Comparison of ENCODE assay signal across 12 cellular contexts in genomic region chr11:77038825-77039326, GRCh38. TPM values are rescaled to one million over a fixed set of nuclear protein-coding genes. Genes with fewer than 3 reads are reported as not detected.
DNase-seq lines count a peak whose midpoint lies in the region; ATAC-seq and TF ChIP-seq lines count a peak whose summit lies in the region.
"Had no signal": no experiment of that assay in that cellular context is flagged by ENCODE, and none has a peak within 500 bp of the region (broad histone marks: within the 10 kb centered on the region; RNA-seq: fewer than 3 reads in every experiment).

No MANE protein-coding gene starts in this region.

- H3K9me3 Mint-ChIP-seq in T-helper 2 cell treated with Interferon-gamma antibody and Interleukin-4, amounts not matched to agents 5 μg/mL and 100 μg/mL, for 36 hours: no peaks in the 10 kb centered on the region
- no peaks in the 10 kb centered on the region for H3K9me3 Mint-ChIP-seq in activated naive CD4-positive, alpha-beta T cell treated with anti-CD3 and anti-CD28 coated beads, Interleukin-2, amount 50 U/mL, for 72 hours
- H3K9me3 Mint-ChIP-seq in osteocyte (ENCODE audit: unreplicated experiment): no peaks in the 10 kb centered on the region

- no peak for DNase-seq in T-helper 2 cell treated with Interferon-gamma antibody and Interleukin-4, amounts not matched to agents 5 μg/mL and 100 μg/mL, for 36 hours (ENCODE audit: low spot score)
- DNase-seq in T-helper 2 cell (no peak), osteocyte (ENCODE audit: extremely low spot score, unreplicated experiment) (no peak), SW 1271 (lab: John Stamatoyannopoulos, UW) (no peak), NCI-H1092 (lab: John Stamatoyannopoulos, UW) (no peak)
- no peak for DNase-seq in activated naive CD4-positive, alpha-beta T cell treated with anti-CD3 and anti-CD28 coated beads, Interleukin-2, amount 50 U/mL, for 72 hours (ENCODE audit: low spot score in 2 of 2)
- DNase-seq: GF-D8 had no signal

- TF ChIP-seq CTCF in osteocyte (IDR thresholded peaks at IDR 0.05): no peak

- peaks cover 37% of the 10 kb centered on the region for H3K27me3 Mint-ChIP-seq in T-helper 2 cell treated with Interferon-gamma antibody and Interleukin-4, amounts not matched to agents 5 μg/mL and 100 μg/mL, for 36 hours (ENCODE audit: low read depth)
- peaks cover 39% of the 10 kb centered on the region for H3K27me3 Mint-ChIP-seq in osteocyte (ENCODE audit: unreplicated experiment)

- peak overlapping the region; percentile 55 for H3K4me3 Mint-ChIP-seq in T-helper 2 cell treated with Interferon-gamma antibody and Interleukin-4, amounts not matched to agents 5 μg/mL and 100 μg/mL, for 36 hours
- H3K4me3 Mint-ChIP-seq in osteocyte (ENCODE audit: unreplicated experiment): peak overlapping the region; percentile 12

- no peaks in the 10 kb centered on the region for H3K36me3 Mint-ChIP-seq in T-helper 2 cell treated with Interferon-gamma antibody and Interleukin-4, amounts not matched to agents 5 μg/mL and 100 μg/mL, for 36 hours (ENCODE audit: low read depth)
- H3K36me3 Mint-ChIP-seq in activated naive CD4-positive, alpha-beta T cell treated with anti-CD3 and anti-CD28 coated beads, Interleukin-2, amount 50 U/mL, for 72 hours: peaks cover 0 to 5% of the 10 kb centered on the region in 2 donors
- H3K36me3 Mint-ChIP-seq in osteocyte (ENCODE audit: unreplicated experiment): no peaks in the 10 kb centered on the region

- peaks cover 4% of the 10 kb centered on the region for H3K4me1 Mint-ChIP-seq in T-helper 2 cell treated with Interferon-gamma antibody and Interleukin-4, amounts not matched to agents 5 μg/mL and 100 μg/mL, for 36 hours (ENCODE audit: low read depth)
- H3K4me1 Mint-ChIP-seq in osteocyte (ENCODE audit: unreplicated experiment): peaks cover 10% of the 10 kb centered on the region

- H3K27ac Mint-ChIP-seq in T-helper 2 cell treated with Interferon-gamma antibody and Interleukin-4, amounts not matched to agents 5 μg/mL and 100 μg/mL, for 36 hours: no peak overlapping the region
- no peak overlapping the region for H3K27ac Mint-ChIP-seq in activated naive CD4-positive, alpha-beta T cell treated with anti-CD3 and anti-CD28 coated beads, Interleukin-2, amount 50 U/mL, for 72 hours
- no peak overlapping the region for H3K27ac Mint-ChIP-seq in osteocyte (ENCODE audit: unreplicated experiment)

- ATAC-seq in HG03159 (IDR thresholded peaks at IDR 0.05; ENCODE audit: unreplicated experiment) (peak; percentile 35), GM21528 (IDR thresholded peaks at IDR 0.05; ENCODE audit: low FRiP score, unreplicated experiment) (no peak)
- peak; percentile 27 to 36 for ATAC-seq in activated naive CD4-positive, alpha-beta T cell treated with anti-CD3 and anti-CD28 coated beads, Interleukin-2, amount 50 U/mL, for 72 hours

RNA-seq across cellular contexts. Expression of gene B3GNT6, which starts 4.7 kb away (rescaled TPM):
- not detected for total RNA-seq in activated naive CD4-positive, alpha-beta T cell treated with anti-CD3 and anti-CD28 coated beads, Interleukin-2, amount 50 U/mL, for 72 hours
- total RNA-seq in osteocyte: not detected in 2 replicates
- total RNA-seq: A172, MCF 10A, myocyte had no signal

RNA-seq across cellular contexts. Expression of gene CAPN5, which starts 27.9 kb away (rescaled TPM):
- total RNA-seq in activated naive CD4-positive, alpha-beta T cell treated with anti-CD3 and anti-CD28 coated beads, Interleukin-2, amount 50 U/mL, for 72 hours: 1 to 10 TPM in 1 of 2 donors, under 1 TPM in 1; 0.89 to 2.5 TPM
- total RNA-seq in osteocyte: 12.8 TPM in 2 replicates
